Comparison of ENCODE assay signal across 20 cellular contexts in the genomic region with DNA sequence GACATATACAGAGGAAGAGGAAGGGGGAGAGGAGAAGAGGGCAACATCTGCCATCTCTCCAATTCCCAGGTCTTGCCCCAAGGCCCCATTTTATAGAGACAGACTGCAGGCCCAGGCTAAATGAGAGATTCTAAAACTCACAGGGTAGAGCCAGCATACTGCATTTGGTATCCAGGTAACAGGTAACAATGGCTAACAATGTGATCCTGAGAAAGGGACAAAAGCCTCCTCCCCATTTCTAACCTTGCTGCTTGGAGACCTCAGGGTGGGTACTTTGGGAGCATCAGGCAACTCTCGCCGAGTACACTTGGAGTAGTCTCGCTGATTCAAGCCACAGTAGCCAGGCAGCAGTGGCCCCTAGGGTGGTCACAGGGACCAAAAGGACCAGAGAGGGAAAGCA.
"Had no signal": no experiment of that assay in that cellular context is flagged by ENCODE, and none has a peak within 500 bp of the region (broad histone marks: within the 10 kb centered on the region; RNA-seq: fewer than 3 reads in every experiment).

No MANE protein-coding gene starts in this region.

- H3K4me1 Mint-ChIP-seq: naive thymus-derived CD4-positive, alpha-beta T cell had no signal

- H3K4me3 ChIP-seq: dorsolateral prefrontal cortex, lung, right atrium auricular region, sigmoid colon, skin epidermis, stomach, thoracic aorta, transverse colon had no signal

- H3K36me3 Mint-ChIP-seq: naive thymus-derived CD4-positive, alpha-beta T cell had no signal

- H3K4me3 Mint-ChIP-seq: naive thymus-derived CD4-positive, alpha-beta T cell; nephron progenitor cell had no signal

- H3K27ac ChIP-seq: dorsolateral prefrontal cortex, right atrium auricular region, sigmoid colon, skin epidermis, thoracic aorta, transverse colon had no signal

- H3K9me3 Mint-ChIP-seq: nephron progenitor cell had no signal

- H3K4me1 ChIP-seq: right atrium auricular region, sigmoid colon, transverse colon had no signal

- H3K36me3 ChIP-seq: right atrium auricular region, sigmoid colon, stomach, thoracic aorta, transverse colon had no signal

- DNase-seq: cortex of kidney; dorsolateral prefrontal cortex; effector CD8-positive, alpha-beta T cell; left colon; left ventricle myocardium superior; naive thymus-derived CD4-positive, alpha-beta T cell; nephron progenitor cell; sigmoid colon; stimulated activated CD4-positive, alpha-beta T cell treated with anti-CD3 and anti-CD28 coated beads, Interleukin-12 subunit alpha, Interleukin-12 subunit beta, amount 100 ng/mL, for 4 hours; stimulated activated naive CD4-positive, alpha-beta T cell; stomach; substantia nigra; transverse colon had no signal

- ATAC-seq: esophagus mucosa; left colon; left ventricle myocardium superior; naive thymus-derived CD4-positive, alpha-beta T cell had no signal

- H3K27ac Mint-ChIP-seq: naive thymus-derived CD4-positive, alpha-beta T cell; nephron progenitor cell had no signal

- FAIRE-seq: frontal cortex, urothelium cell line had no signal

- H3K27me3 ChIP-seq: right atrium auricular region, sigmoid colon, stomach, transverse colon had no signal

- H3K9me3 ChIP-seq: right atrium auricular region, sigmoid colon, stomach, thoracic aorta, transverse colon had no signal
